In genomic region chr15:55318588-55319494, GRCh38 we compare ENCODE assay signal across 1 cellular context.
A peak's percentile ranks its signal among the peaks of the same experiment; 100 is the strongest.
TF ChIP-seq lines count a peak whose summit lies in the region.

Gene PIGB (plus strand): TSS chr15:55319222. CDS start chr15:55319251, 29 bp downstream.
Gene PIGBOS1 (minus strand): TSS chr15:55319123. CDS start chr15:55317792, 1,331 bp downstream.

TF ChIP-seq in GM12878, 131 proteins besides CTCF, POLR2A, EP300 and RAD21 (continued from another document and continues in another):
- TF ChIP-seq ATF3 (IDR thresholded peaks at IDR 0.05; ENCODE audit: borderline replicate concordance, extremely low read depth, low read depth, low read length) (no peak), ZZZ3 (IDR thresholded peaks at IDR 0.05; ENCODE audit: control insufficient read depth, insufficient read length, low read depth) (no peak), JUNB (IDR thresholded peaks at IDR 0.05) (no peak), ZNF384 (IDR thresholded peaks at IDR 0.05; ENCODE audit: borderline replicate concordance, low read depth, low read length) (0 out of 2 replicates have a peak, but pooled peaks have one; percentile 33), BCLAF1 (IDR thresholded peaks at IDR 0.05) (no peak), SREBF2 (IDR thresholded peaks at IDR 0.05; ENCODE audit: low read length) (no peak), CBFB (IDR thresholded peaks at IDR 0.05; ENCODE audit: low read depth) (peak; percentile 96), CEBPZ (IDR thresholded peaks at IDR 0.05; ENCODE audit: low read depth, low read length) (no peak), SUZ12 (IDR thresholded peaks at IDR 0.05; ENCODE audit: unreplicated experiment) (no peak), NFIC (IDR thresholded peaks at IDR 0.05; ENCODE audit: low read depth, low read length) (no peak), MYB (IDR thresholded peaks at IDR 0.05; ENCODE audit: borderline replicate concordance, low read depth, low read length) (no peak), GABPA (IDR thresholded peaks at IDR 0.05; ENCODE audit: low read depth) (peak; percentile 59), GATAD2B (conservative IDR thresholded peaks at IDR 0.05; ENCODE audit: low read depth) (peak; percentile 94), SP1 (IDR thresholded peaks at IDR 0.05; ENCODE audit: low read depth, low read length) (no peak), ZNF207 (IDR thresholded peaks at IDR 0.05; ENCODE audit: borderline replicate concordance) (peak; percentile 93; the same call in 1 of the 2 replicates), KLF5 (IDR thresholded peaks at IDR 0.05; ENCODE audit: partially characterized antibody) (peak; percentile 51), TCF7 (IDR thresholded peaks at IDR 0.05; ENCODE audit: borderline replicate concordance) (no peak), BACH1 (IDR thresholded peaks at IDR 0.05; ENCODE audit: borderline replicate concordance) (peak; percentile 84; the same call in 1 of the 2 replicates), SMAD1 (IDR thresholded peaks at IDR 0.05; ENCODE audit: low read depth, partially characterized antibody) (peak; percentile 11), PAX8 (IDR thresholded peaks at IDR 0.05) (no peak; the same call in 1 of the 2 replicates), POU2F2 (IDR thresholded peaks at IDR 0.05; ENCODE audit: borderline replicate concordance, low read depth, low read length) (peak; percentile 73; the same call in 2 of the 3 replicates), POLR2AphosphoS2 (IDR thresholded peaks at IDR 0.05; ENCODE audit: low read depth, low read length) (0 out of 2 replicates have a peak, but pooled peaks have one; percentile 77), CEBPB (IDR thresholded peaks at IDR 0.05; ENCODE audit: borderline replicate concordance in 1 of 2, low read depth in 2 of 2, low read length in 2 of 2) (no peak), ZNF217 (IDR thresholded peaks at IDR 0.05) (no peak), SUPT20H (IDR thresholded peaks at IDR 0.05; ENCODE audit: borderline replicate concordance, control insufficient read depth, low read depth, low read length) (no peak), PAX5 (IDR thresholded peaks at IDR 0.05; ENCODE audit: borderline replicate concordance, low read depth, low read length) (peak; percentile 35; the same call in 1 of the 2 replicates), TCF3 (IDR thresholded peaks at IDR 0.05; ENCODE audit: borderline replicate concordance, insufficient read depth, low read depth, low read length) (no peak), SPI1 (IDR thresholded peaks at IDR 0.05; ENCODE audit: borderline replicate concordance, insufficient read depth, low read depth, low read length) (no peak), SMAD5 (IDR thresholded peaks at IDR 0.05; ENCODE audit: low read depth) (peak; percentile 88), RB1 (IDR thresholded peaks at IDR 0.05; ENCODE audit: borderline replicate concordance) (peak; percentile 62; the same call in 1 of the 2 replicates), ESRRA (IDR thresholded peaks at IDR 0.05; ENCODE audit: low read length) (no peak), ZBTB11 (CRISPR knock-in tag; IDR thresholded peaks at IDR 0.05) (no peak), ZNF592 (IDR thresholded peaks at IDR 0.05) (no peak), IKZF1 (conservative IDR thresholded peaks at IDR 0.05) (peak; percentile 94), RELA (IDR thresholded peaks at IDR 0.05; ENCODE audit: borderline replicate concordance, partially characterized antibody) (no peak), IRF3 (IDR thresholded peaks at IDR 0.05) (no peak), NRF1 (conservative IDR thresholded peaks at IDR 0.05; ENCODE audit: low read depth, low read length) (no peak), IRF5 (IDR thresholded peaks at IDR 0.05; ENCODE audit: borderline replicate concordance) (no peak), NFYA (IDR thresholded peaks at IDR 0.05; ENCODE audit: borderline replicate concordance, low read depth, low read length) (no peak), CBX3 (IDR thresholded peaks at IDR 0.05; ENCODE audit: borderline replicate concordance, low read depth) (no peak), MEF2A (IDR thresholded peaks at IDR 0.05; ENCODE audit: insufficient read depth, low read depth, low read length) (no peak), MLLT1 (IDR thresholded peaks at IDR 0.05) (peak; percentile 98), IKZF2 (IDR thresholded peaks at IDR 0.05) (peak; percentile 78 to 86), DPF2 (IDR thresholded peaks at IDR 0.05) (peak; percentile 54; the same call in 1 of the 2 replicates)
